Comparison of ENCODE assay signal across 25 cellular contexts in genomic region chr11:28245131-28245530, GRCh38.
"Had no signal": no experiment of that assay in that cellular context is flagged by ENCODE, and none has a peak within 500 bp of the region (broad histone marks: within the 10 kb centered on the region; RNA-seq: fewer than 3 reads in every experiment).

No MANE protein-coding gene starts in this region.

- H3K4me3 ChIP-seq: ascending aorta, cardiac muscle cell, hepatocyte, left lung, lung, ovary, prostate gland, tibial artery had no signal

- H3K27ac ChIP-seq: ascending aorta, cardiac muscle cell, foreskin keratinocyte, hepatocyte, left lung, neutrophil, ovary, prostate gland had no signal

- H3K9me3 ChIP-seq: ascending aorta, left lung, neutrophil, ovary, prostate gland, tibial artery had no signal

- H3K27me3 ChIP-seq: ascending aorta, cardiac muscle cell, foreskin keratinocyte, hepatocyte, left lung, neutrophil, ovary, tibial artery had no signal

- DNase-seq: activated CD4-positive, alpha-beta T cell treated with anti-CD3 and anti-CD28 coated beads, Interleukin-2, amount 50 U/mL, for 4 hours; activated CD8-positive, alpha-beta memory T cell treated with anti-CD3 and anti-CD28 coated beads for 24 hours; activated CD8-positive, alpha-beta memory T cell treated with anti-CD3 and anti-CD28 coated beads, Interleukin-2, amount 50 U/mL, for 4 hours; activated T-cell treated with anti-CD3 and anti-CD28 coated beads, Interleukin-2, amount 50 U/mL, for 24 hours; effector CD4-positive, alpha-beta T cell; foreskin keratinocyte; glutamatergic neuron; immature natural killer cell; kidney glomerular epithelial cell; left lung; ovary; stimulated activated CD4-positive, alpha-beta T cell treated with anti-CD3 and anti-CD28 coated beads, Interleukin-1b, Interleukin-23, amount 100 ng/mL, for 48 hours; stimulated activated naive CD8-positive, alpha-beta T cell treated with anti-CD3 and anti-CD28 coated beads, Interleukin-15, amount 100 ng/mL, for 72 hours; T-helper 9 cell; tibial artery had no signal

- ATAC-seq: activated naive CD4-positive, alpha-beta T cell treated with anti-CD3 and anti-CD28 coated beads, Interleukin-2, amount 50 U/mL, for 72 hours; activated T-helper 17 cell treated with anti-CD3 and anti-CD28 coated beads, Interleukin-2, amount 50 U/mL, for 72 hours; foreskin keratinocyte; left lung; natural killer cell treated with Interleukin-12 subunit alpha and Interleukin-12 subunit beta and Interleukin-15 and Interleukin-18, amount 100 ng/mL, for 72 hours; stimulated activated naive CD8-positive, alpha-beta T cell treated with anti-CD3 and anti-CD28 coated beads, Interleukin-15, amount 100 ng/mL, for 72 hours; WTC11 had no signal

- H3K4me1 ChIP-seq: ascending aorta, foreskin keratinocyte, left lung, prostate gland had no signal

- H3K36me3 ChIP-seq: ascending aorta, cardiac muscle cell, left lung, neutrophil, ovary, prostate gland, tibial artery had no signal
